8 cellular contexts compared by ENCODE assay signal in genomic region chr15:75577401-75578205, GRCh38. TPM values are rescaled to one million over a fixed set of nuclear protein-coding genes. Genes with fewer than 3 reads are reported as not detected.
DNase-seq lines count a peak whose midpoint lies in the region; ATAC-seq and TF ChIP-seq lines count a peak whose summit lies in the region.

No MANE protein-coding gene starts in this region.

- no peaks in the 10 kb centered on the region for H3K9me3 Mint-ChIP-seq in CD8-positive, alpha-beta memory T cell
- no peaks in the 10 kb centered on the region for H3K9me3 Mint-ChIP-seq in activated naive CD4-positive, alpha-beta T cell treated with anti-CD3 and anti-CD28 coated beads, Interleukin-2, amount 50 U/mL, for 72 hours

- no peak for ATAC-seq in activated naive CD4-positive, alpha-beta T cell treated with anti-CD3 and anti-CD28 coated beads, Interleukin-2, amount 50 U/mL, for 72 hours
- ATAC-seq in HG02642 (IDR thresholded peaks at IDR 0.05; ENCODE audit: poor library complexity, unreplicated experiment): no peak

- peak overlapping the region; percentile 94 for H3K9ac ChIP-seq in KMS-11

- no peaks in the 10 kb centered on the region for H3K27me3 ChIP-seq in CD8-positive, alpha-beta memory T cell (ENCODE audit: insufficient read depth, low read length, poor library complexity, severe bottlenecking)
- H3K27me3 ChIP-seq in KMS-11 (ENCODE audit: insufficient read depth, low read depth): no peaks in the 10 kb centered on the region
- no peaks in the 10 kb centered on the region for H3K27me3 ChIP-seq in hepatocyte
- H3K27me3 ChIP-seq in sigmoid colon: no peaks in the 10 kb centered on the region

- no peak for TF ChIP-seq CTCF in KMS-11 (conservative IDR thresholded peaks at IDR 0.05; ENCODE audit: low read depth, low read length)
- TF ChIP-seq CTCF in hepatocyte (IDR thresholded peaks at IDR 0.05; ENCODE audit: poor library complexity): no peak
- TF ChIP-seq CTCF in sigmoid colon (IDR thresholded peaks at IDR 0.05): no peak

- POLR2A ChIA-PET in CD8-positive, alpha-beta memory T cell (lab: Charles Lee): interaction anchor here (1.0 to 2.6 kb wide), 3 partner anchors 8 to 124 kb away, joined by 3 to 27 read pairs (median 5); partner anchors contain the start of gene IMP3

- no peak for TF ChIP-seq POLR2A in sigmoid colon (IDR thresholded peaks at IDR 0.05)

- H3K4me2 ChIP-seq in KMS-11 (peak overlapping the region; percentile 67), hepatocyte (peak overlapping the region; percentile 96)

- no peaks in the 10 kb centered on the region for H4K20me1 ChIP-seq in KMS-11 (ENCODE audit: insufficient read depth)
- peaks cover 13% of the 10 kb centered on the region for H4K20me1 ChIP-seq in hepatocyte (ENCODE audit: insufficient read depth, poor library complexity, severe bottlenecking)

- peaks cover 34% of the 10 kb centered on the region for H3K79me2 ChIP-seq in KMS-11 (ENCODE audit: insufficient read depth, low read depth)
- peaks cover 59% of the 10 kb centered on the region for H3K79me2 ChIP-seq in hepatocyte

- peak overlapping the region; percentile 96; the same call in 1 of the 2 replicates for H2AFZ ChIP-seq in KMS-11 (ENCODE audit: low read depth)
- H2AFZ ChIP-seq in hepatocyte: peak overlapping the region; percentile 91

- H3K9me3 ChIP-seq in CD8-positive, alpha-beta memory T cell (ENCODE audit: low read length): no peaks in the 10 kb centered on the region
- H3K9me3 ChIP-seq in hepatocyte (ENCODE audit: low read depth) (no peaks in the 10 kb centered on the region), sigmoid colon (no peaks in the 10 kb centered on the region)

- no peaks in the 10 kb centered on the region for H3K36me3 ChIP-seq in CD8-positive, alpha-beta memory T cell (ENCODE audit: insufficient read depth, low read length)
- H3K36me3 ChIP-seq in KMS-11 (ENCODE audit: insufficient read depth) (no peaks in the 10 kb centered on the region), hepatocyte (replicated peaks; ENCODE audit: insufficient read depth, low read depth) (no peaks in the 10 kb centered on the region), sigmoid colon (no peaks in the 10 kb centered on the region)

- peaks cover 0 to 9% (median 0%) of the 10 kb centered on the region in 3 donors for H3K36me3 Mint-ChIP-seq in CD8-positive, alpha-beta memory T cell
- H3K36me3 Mint-ChIP-seq in activated naive CD4-positive, alpha-beta T cell treated with anti-CD3 and anti-CD28 coated beads, Interleukin-2, amount 50 U/mL, for 72 hours: peaks cover 5 to 6% of the 10 kb centered on the region in 2 donors

- no peak for TF ChIP-seq EP300 in sigmoid colon (IDR thresholded peaks at IDR 0.05)

- H3K27ac Mint-ChIP-seq in CD8-positive, alpha-beta memory T cell: peak overlapping the region; percentile 75 to 96 (median 94)
- peak overlapping the region; percentile 93 to 98 for H3K27ac Mint-ChIP-seq in activated naive CD4-positive, alpha-beta T cell treated with anti-CD3 and anti-CD28 coated beads, Interleukin-2, amount 50 U/mL, for 72 hours

- CTCF ChIA-PET in CD8-positive, alpha-beta memory T cell (lab: Charles Lee): interaction anchor here (1.5 kb wide), 1 partner anchor 62 kb away, joined by 5 read pairs; the partner anchor contains the start of gene IMP3

- no peaks in the 10 kb centered on the region for H3K27me3 Mint-ChIP-seq in CD8-positive, alpha-beta memory T cell

- H3K4me1 Mint-ChIP-seq in CD8-positive, alpha-beta memory T cell: peaks cover 37 to 43% (median 39%) of the 10 kb centered on the region in 3 donors

- H3K4me1 ChIP-seq in CD8-positive, alpha-beta memory T cell (ENCODE audit: insufficient read depth, low read length): peaks cover 11% of the 10 kb centered on the region
- peaks cover 17% of the 10 kb centered on the region for H3K4me1 ChIP-seq in KMS-11 (ENCODE audit: low read depth, poor library complexity, severe bottlenecking)
- H3K4me1 ChIP-seq in hepatocyte (ENCODE audit: insufficient read depth): peaks cover 19% of the 10 kb centered on the region
- H3K4me1 ChIP-seq in sigmoid colon: peaks cover 0 to 23% (median 17%) of the 10 kb centered on the region in 4 donors

- peak overlapping the region; percentile 55 for H3K4me3 ChIP-seq in CD8-positive, alpha-beta memory T cell (ENCODE audit: low read length)
- no peak overlapping the region for H3K4me3 ChIP-seq in KMS-11 (IDR thresholded peaks at IDR 0.05; ENCODE audit: insufficient read depth, low read depth, low read length)
- peak overlapping the region; percentile 93 for H3K4me3 ChIP-seq in hepatocyte
- H3K4me3 ChIP-seq in sigmoid colon: peak overlapping the region; percentile 59 to 99 (median 94)

- intact Hi-C loops in sigmoid colon (cut with DNase I) (loop anchor here (2.0 to 10.0 kb wide), 4 partner anchors 45 to 213 kb away; partner anchors contain the start of genes MAN2C1, SIN3A and SNUPN), posterior vena cava (cut with DNase I) (no loop called here)

- peak overlapping the region; percentile 66 for H3K27ac ChIP-seq in CD8-positive, alpha-beta memory T cell (ENCODE audit: low read depth, low read length)
- H3K27ac ChIP-seq in KMS-11 (peak overlapping the region; percentile 73), hepatocyte (peak overlapping the region; percentile 99), sigmoid colon (peak overlapping the region; percentile 89 to 92 (median 92))

- H3K4me3 Mint-ChIP-seq in CD8-positive, alpha-beta memory T cell: peak overlapping the region; percentile 89 to 96 (median 94)

- no peak for DNase-seq in CD8-positive, alpha-beta memory T cell
- DNase-seq in activated naive CD4-positive, alpha-beta T cell treated with anti-CD3 and anti-CD28 coated beads, Interleukin-2, amount 50 U/mL, for 72 hours (ENCODE audit: low spot score in 2 of 2): no peak
- no peak for DNase-seq in hepatocyte (ENCODE audit: low spot score)
- DNase-seq in sigmoid colon: peak; percentile 66
- no peak for DNase-seq in germinal center (ENCODE audit: low spot score)
- no peak for DNase-seq in posterior vena cava (ENCODE audit: low spot score)

- H3K9me2 ChIP-seq in hepatocyte (replicated peaks; ENCODE audit: insufficient read depth): no peaks in the 10 kb centered on the region

- 4% methylated on average over 13 of the region's 13 CpGs for WGBS in hepatocyte (ENCODE audit: low lambda C conversion rate, missing lambda C conversion rate)
- WGBS in sigmoid colon, 2 donors: 7 to 11% methylated on average over 13 of the region's 13 CpGs

RNA-seq across cellular contexts. Expression of gene PTPN9, which starts 1.5 kb away (rescaled TPM):
- 10 to 100 TPM; 22.0 to 22.3 TPM for total RNA-seq in CD8-positive, alpha-beta memory T cell
- 34.1 TPM for polyA plus RNA-seq in CD8-positive, alpha-beta memory T cell
- total RNA-seq in activated naive CD4-positive, alpha-beta T cell treated with anti-CD3 and anti-CD28 coated beads, Interleukin-2, amount 50 U/mL, for 72 hours: 10 to 100 TPM; 11.6 to 14.4 TPM
- 24.0 and 27.4 TPM in 2 replicates for total RNA-seq in hepatocyte
- polyA plus RNA-seq in hepatocyte: 19.6 and 23.3 TPM in 2 replicates
- total RNA-seq in sigmoid colon: 10 to 100 TPM; 12.2 to 21.0 (median 17.2) TPM
- 10 to 100 TPM; 19.2 to 23.1 (median 19.8) TPM for polyA plus RNA-seq in sigmoid colon
- 10 to 100 TPM; 21.7 to 23.5 TPM for total RNA-seq in posterior vena cava

RNA-seq across cellular contexts. Expression of gene SNUPN, which starts 47.9 kb away (rescaled TPM):
- total RNA-seq in CD8-positive, alpha-beta memory T cell: 10 to 100 TPM; 24.6 to 26.9 TPM
- 37.4 TPM for polyA plus RNA-seq in CD8-positive, alpha-beta memory T cell
- total RNA-seq in activated naive CD4-positive, alpha-beta T cell treated with anti-CD3 and anti-CD28 coated beads, Interleukin-2, amount 50 U/mL, for 72 hours: 10 to 100 TPM; 36.1 to 37.3 TPM
- total RNA-seq in hepatocyte (25.2 and 25.6 TPM in 2 replicates), sigmoid colon (10 to 100 TPM; 15.3 to 28.6 (median 21.9) TPM), posterior vena cava (10 to 100 TPM; 17.2 to 22.5 TPM)
- polyA plus RNA-seq in hepatocyte (28.8 and 33.2 TPM in 2 replicates), sigmoid colon (10 to 100 TPM; 20.4 to 25.0 (median 20.8) TPM)
